Comparison of ENCODE assay signal across 18 cellular contexts in the genomic region with DNA sequence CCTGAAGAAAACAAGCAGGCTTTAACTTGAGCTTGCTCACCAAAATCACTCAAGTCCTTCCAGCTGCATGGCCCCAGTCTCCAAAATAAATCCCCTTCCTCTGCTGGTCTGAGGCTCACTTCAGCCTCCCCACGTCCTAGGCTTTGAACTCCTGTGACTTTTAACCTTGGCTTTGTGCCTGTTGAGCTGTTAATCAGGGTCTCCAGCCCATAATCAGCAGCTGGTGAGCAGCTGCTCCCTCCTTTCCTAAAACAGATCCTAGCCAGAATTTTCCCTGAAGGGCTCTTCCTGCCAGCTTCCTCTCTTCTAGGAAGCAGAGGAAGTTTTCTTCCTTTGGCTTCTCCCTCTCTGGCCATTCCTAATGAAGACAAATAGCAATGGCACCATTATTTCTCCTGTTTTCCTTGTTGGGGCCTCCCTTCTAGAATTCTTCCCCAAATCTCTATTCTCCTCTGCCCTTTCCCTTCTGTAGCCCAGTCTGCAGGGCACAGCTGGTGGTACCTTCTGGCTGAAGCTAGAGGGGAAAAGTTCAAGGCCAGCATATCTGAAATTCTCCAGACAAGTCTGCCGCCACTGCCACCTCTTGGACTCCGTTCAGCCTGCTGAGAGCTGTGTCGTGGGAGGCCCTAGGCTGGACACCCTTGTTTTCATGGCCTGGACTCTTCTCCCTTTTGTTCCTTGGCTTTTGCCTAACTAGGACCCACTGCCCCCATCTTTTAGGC.
A peak's percentile ranks its signal among the peaks of the same experiment; 100 is the strongest.
DNase-seq lines count a peak whose midpoint lies in the region; ATAC-seq and TF ChIP-seq lines count a peak whose summit lies in the region.
"Had no signal": no experiment of that assay in that cellular context is flagged by ENCODE, and none has a peak within 500 bp of the region (broad histone marks: within the 10 kb centered on the region; RNA-seq: fewer than 3 reads in every experiment).

No MANE protein-coding gene starts in this region.

- intact Hi-C loops in body of pancreas (cut with DNase I), result no loop called here

- H3K4me3 ChIP-seq in body of pancreas, result no peak overlapping the region
- no peak overlapping the region for H3K4me3 ChIP-seq in GM23338

- TF ChIP-seq CTCF in body of pancreas (IDR thresholded peaks at IDR 0.05) (no peak), mesothelial cell of epicardium (IDR thresholded peaks at IDR 0.05; ENCODE audit: unreplicated experiment) (no peak), GM23338 (conservative IDR thresholded peaks at IDR 0.05; ENCODE audit: low read depth in 2 of 2) (no peak)

- no peak for TF ChIP-seq POLR2A in body of pancreas (IDR thresholded peaks at IDR 0.05)

- peak overlapping the region in 3 of 4 donors; percentile 19 to 41 (median 22) for H3K27ac ChIP-seq in body of pancreas
- H3K27ac ChIP-seq in GM23338 (ENCODE audit: low read depth), result no peak overlapping the region

- H3K4me2 ChIP-seq in GM23338, result no peak overlapping the region

- peaks cover 14% of the 10 kb centered on the region for H3K9me3 Mint-ChIP-seq in mesothelial cell of epicardium
- H3K9me3 Mint-ChIP-seq in stimulated activated effector memory CD8-positive, alpha-beta T cell treated with anti-CD3 and anti-CD28 coated beads, Interleukin-12 subunit alpha, Interleukin-12 subunit beta, amount 100 ng/mL, for 72 hours, result peaks cover 2% of the 10 kb centered on the region
- H3K9me3 Mint-ChIP-seq in GM23338, result no peaks in the 10 kb centered on the region
- H3K9me3 Mint-ChIP-seq: activated naive CD8-positive, alpha-beta T cell treated with anti-CD3 and anti-CD28 coated beads, Interleukin-2, amount 10 ng/mL, durations not matched to agents 7 days and 5 days; activated T-helper 1 cell treated with anti-CD3 and anti-CD28 coated beads, Interleukin-12 subunit alpha, Interleukin-12 subunit beta, Interleukin-2, Interleukin-4 antibody, amounts not matched to agents 30 ng/mL and 10 ng/mL and 1 ng/mL, durations not matched to agents 14 hours and 24 hours and 36 hours; stimulated activated memory B cell treated with anti-CD40 and anti-IgM and Interleukin-4, amounts not matched to agents 10 μg/mL and 1 μg/mL and 100 μg/mL, for 72 hours had no signal

- WGBS in body of pancreas, 2 donors, result 20 to 35% methylated on average over 4 of the region's 4 CpGs

- H3K4me1 ChIP-seq in body of pancreas (peaks cover 20% of the 10 kb centered on the region), GM23338 (ENCODE audit: insufficient read depth) (peaks cover 18% of the 10 kb centered on the region)

- no peaks in the 10 kb centered on the region for H3F3A ChIP-seq in GM23338 (replicated peaks; ENCODE audit: low read depth)

- DNase-seq in LHCN-M2 (ENCODE audit: low read depth), result peak; percentile 58
- DNase-seq in body of pancreas, result peak in 3 of 4 donors; percentile 9 to 27 (median 22)
- no peak for DNase-seq in mesothelial cell of epicardium (ENCODE audit: low spot score in 2 of 2, unreplicated experiment in 2 of 2)
- no peak for DNase-seq in stimulated activated effector memory CD8-positive, alpha-beta T cell treated with anti-CD3 and anti-CD28 coated beads, Interleukin-12 subunit alpha, Interleukin-12 subunit beta, amount 100 ng/mL, for 72 hours (ENCODE audit: low spot score in 2 of 2)
- DNase-seq in NCI-H510A treated with DMSO at 0.1 percent for 48 hours (lab: John Stamatoyannopoulos, UW), result no peak
- DNase-seq in MV-4-11 (lab: John Stamatoyannopoulos, UW), result no peak
- DNase-seq in GM23338 (ENCODE audit: low spot score), result no peak
- DNase-seq in stimulated activated CD4-positive, alpha-beta T cell treated with anti-CD3 and anti-CD28 coated beads, Interleukin-1b, Interleukin-23, amount 100 ng/mL, for 48 hours, result no peak
- DNase-seq: activated naive CD8-positive, alpha-beta T cell treated with anti-CD3 and anti-CD28 coated beads, Interleukin-2, amount 10 ng/mL, durations not matched to agents 7 days and 5 days; erythroblast; MM.1S; naive B cell; NCI-H187; NCI-H526; OCI-M1; T1000 had no signal

- peaks cover 9% of the 10 kb centered on the region for H3K9me2 ChIP-seq in GM23338 (ENCODE audit: insufficient read depth)

- H3K36me3 ChIP-seq in body of pancreas (replicated peaks in 1 of 2; ENCODE audit: insufficient read depth in 1 of 2, low read depth in 2 of 2), result no peaks in the 10 kb centered on the region
- no peaks in the 10 kb centered on the region for H3K36me3 ChIP-seq in GM23338 (ENCODE audit: insufficient read depth)

- H2AFZ ChIP-seq in GM23338, result no peak overlapping the region

- peak; percentile 53 for ATAC-seq in body of pancreas
- peak; percentile 7 for ATAC-seq in stimulated activated effector memory CD8-positive, alpha-beta T cell treated with anti-CD3 and anti-CD28 coated beads, Interleukin-12 subunit alpha, Interleukin-12 subunit beta, amount 100 ng/mL, for 72 hours
- ATAC-seq in GM23338, result no peak
- ATAC-seq: stimulated activated memory B cell treated with anti-CD40 and anti-IgM and Interleukin-4, amounts not matched to agents 10 μg/mL and 1 μg/mL and 100 μg/mL, for 72 hours had no signal

- peak overlapping the region; percentile 87 for H3K27ac Mint-ChIP-seq in mesothelial cell of epicardium
- no peak overlapping the region for H3K27ac Mint-ChIP-seq in stimulated activated effector memory CD8-positive, alpha-beta T cell treated with anti-CD3 and anti-CD28 coated beads, Interleukin-12 subunit alpha, Interleukin-12 subunit beta, amount 100 ng/mL, for 72 hours
- H3K27ac Mint-ChIP-seq in GM23338, result no peak overlapping the region
- H3K27ac Mint-ChIP-seq: activated naive CD8-positive, alpha-beta T cell treated with anti-CD3 and anti-CD28 coated beads, Interleukin-2, amount 10 ng/mL, durations not matched to agents 7 days and 5 days; activated T-helper 1 cell treated with anti-CD3 and anti-CD28 coated beads, Interleukin-12 subunit alpha, Interleukin-12 subunit beta, Interleukin-2, Interleukin-4 antibody, amounts not matched to agents 30 ng/mL and 10 ng/mL and 1 ng/mL, durations not matched to agents 14 hours and 24 hours and 36 hours; stimulated activated memory B cell treated with anti-CD40 and anti-IgM and Interleukin-4, amounts not matched to agents 10 μg/mL and 1 μg/mL and 100 μg/mL, for 72 hours had no signal

- no peaks in the 10 kb centered on the region for H4K20me1 ChIP-seq in GM23338 (replicated peaks; ENCODE audit: insufficient read depth)

- H3K4me3 Mint-ChIP-seq in mesothelial cell of epicardium (no peak overlapping the region), GM23338 (no peak overlapping the region)
- no peak overlapping the region for H3K4me3 Mint-ChIP-seq in stimulated activated effector memory CD8-positive, alpha-beta T cell treated with anti-CD3 and anti-CD28 coated beads, Interleukin-12 subunit alpha, Interleukin-12 subunit beta, amount 100 ng/mL, for 72 hours
- H3K4me3 Mint-ChIP-seq: activated naive CD8-positive, alpha-beta T cell treated with anti-CD3 and anti-CD28 coated beads, Interleukin-2, amount 10 ng/mL, durations not matched to agents 7 days and 5 days; activated T-helper 1 cell treated with anti-CD3 and anti-CD28 coated beads, Interleukin-12 subunit alpha, Interleukin-12 subunit beta, Interleukin-2, Interleukin-4 antibody, amounts not matched to agents 30 ng/mL and 10 ng/mL and 1 ng/mL, durations not matched to agents 14 hours and 24 hours and 36 hours; naive B cell; stimulated activated memory B cell treated with anti-CD40 and anti-IgM and Interleukin-4, amounts not matched to agents 10 μg/mL and 1 μg/mL and 100 μg/mL, for 72 hours had no signal

- H3K27me3 Mint-ChIP-seq in mesothelial cell of epicardium (ENCODE audit: low read depth) (peaks cover 5% of the 10 kb centered on the region), GM23338 (ENCODE audit: insufficient read depth, low read depth, poor library complexity) (peaks cover 9% of the 10 kb centered on the region)

- no peaks in the 10 kb centered on the region for H3K9me3 ChIP-seq in body of pancreas

- H3K27me3 ChIP-seq in body of pancreas (no peaks in the 10 kb centered on the region), GM23338 (ENCODE audit: insufficient read depth) (no peaks in the 10 kb centered on the region)

- no peaks in the 10 kb centered on the region for H3K79me2 ChIP-seq in GM23338 (replicated peaks; ENCODE audit: insufficient read depth)

- H3K36me3 Mint-ChIP-seq in mesothelial cell of epicardium, result no peaks in the 10 kb centered on the region
- no peaks in the 10 kb centered on the region for H3K36me3 Mint-ChIP-seq in stimulated activated effector memory CD8-positive, alpha-beta T cell treated with anti-CD3 and anti-CD28 coated beads, Interleukin-12 subunit alpha, Interleukin-12 subunit beta, amount 100 ng/mL, for 72 hours
- no peaks in the 10 kb centered on the region for H3K36me3 Mint-ChIP-seq in GM23338 (ENCODE audit: low read depth)
- H3K36me3 Mint-ChIP-seq: activated naive CD8-positive, alpha-beta T cell treated with anti-CD3 and anti-CD28 coated beads, Interleukin-2, amount 10 ng/mL, durations not matched to agents 7 days and 5 days; naive B cell; stimulated activated memory B cell treated with anti-CD40 and anti-IgM and Interleukin-4, amounts not matched to agents 10 μg/mL and 1 μg/mL and 100 μg/mL, for 72 hours had no signal

- H3K4me1 Mint-ChIP-seq in mesothelial cell of epicardium, result peaks cover 14% of the 10 kb centered on the region
- H3K4me1 Mint-ChIP-seq in stimulated activated effector memory CD8-positive, alpha-beta T cell treated with anti-CD3 and anti-CD28 coated beads, Interleukin-12 subunit alpha, Interleukin-12 subunit beta, amount 100 ng/mL, for 72 hours, result peaks cover 17% of the 10 kb centered on the region
- peaks cover 28% of the 10 kb centered on the region for H3K4me1 Mint-ChIP-seq in GM23338
- H3K4me1 Mint-ChIP-seq: naive B cell; stimulated activated memory B cell treated with anti-CD40 and anti-IgM and Interleukin-4, amounts not matched to agents 10 μg/mL and 1 μg/mL and 100 μg/mL, for 72 hours had no signal

TF ChIP-seq in GM23338, 12 proteins besides CTCF, POLR2A, EP300 and RAD21 (continues in another document):
- TF ChIP-seq CREB1 (CRISPR knock-in tag; IDR thresholded peaks at IDR 0.05; ENCODE audit: low read depth) (no peak), POLR2AphosphoS5 (IDR thresholded peaks at IDR 0.05; ENCODE audit: low read depth) (no peak), JUNB (IDR thresholded peaks at IDR 0.05; ENCODE audit: unreplicated experiment) (no peak), NANOG (IDR thresholded peaks at IDR 0.05; ENCODE audit: borderline replicate concordance) (no peak), EZH2 (IDR thresholded peaks at IDR 0.05; ENCODE audit: low read depth, unreplicated experiment) (no peak), ZNF331 (CRISPR knock-in tag; IDR thresholded peaks at IDR 0.05; ENCODE audit: low read depth) (no peak), STAT1 (IDR thresholded peaks at IDR 0.05; ENCODE audit: unreplicated experiment) (no peak)
- TF ChIP-seq, protein P1, sequence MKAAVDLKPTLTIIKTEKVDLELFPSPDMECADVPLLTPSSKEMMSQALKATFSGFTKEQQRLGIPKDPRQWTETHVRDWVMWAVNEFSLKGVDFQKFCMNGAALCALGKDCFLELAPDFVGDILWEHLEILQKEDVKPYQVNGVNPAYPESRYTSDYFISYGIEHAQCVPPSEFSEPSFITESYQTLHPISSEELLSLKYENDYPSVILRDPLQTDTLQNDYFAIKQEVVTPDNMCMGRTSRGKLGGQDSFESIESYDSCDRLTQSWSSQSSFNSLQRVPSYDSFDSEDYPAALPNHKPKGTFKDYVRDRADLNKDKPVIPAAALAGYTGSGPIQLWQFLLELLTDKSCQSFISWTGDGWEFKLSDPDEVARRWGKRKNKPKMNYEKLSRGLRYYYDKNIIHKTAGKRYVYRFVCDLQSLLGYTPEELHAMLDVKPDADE (IDR thresholded peaks at IDR 0.05), result no peak

Comparison
In these comparisons a context has a peak if more than half of its experiments do, and no peak if none do; other contexts are left out.
1. DNase-seq: peak in LHCN-M2 (single experiment) and body of pancreas (3 of 4); none in mesothelial cell of epicardium (0 of 2), stimulated activated effector memory CD8-positive, alpha-beta T cell treated with anti-CD3 and anti-CD28 coated beads, Interleukin-12 subunit alpha, Interleukin-12 subunit beta, amount 100 ng/mL, for 72 hours (0 of 2), NCI-H510A treated with DMSO at 0.1 percent for 48 hours (single experiment), MV-4-11 (single experiment), GM23338 (single experiment) and stimulated activated CD4-positive, alpha-beta T cell treated with anti-CD3 and anti-CD28 coated beads, Interleukin-1b, Interleukin-23, amount 100 ng/mL, for 48 hours (single experiment).